In the genomic region with DNA sequence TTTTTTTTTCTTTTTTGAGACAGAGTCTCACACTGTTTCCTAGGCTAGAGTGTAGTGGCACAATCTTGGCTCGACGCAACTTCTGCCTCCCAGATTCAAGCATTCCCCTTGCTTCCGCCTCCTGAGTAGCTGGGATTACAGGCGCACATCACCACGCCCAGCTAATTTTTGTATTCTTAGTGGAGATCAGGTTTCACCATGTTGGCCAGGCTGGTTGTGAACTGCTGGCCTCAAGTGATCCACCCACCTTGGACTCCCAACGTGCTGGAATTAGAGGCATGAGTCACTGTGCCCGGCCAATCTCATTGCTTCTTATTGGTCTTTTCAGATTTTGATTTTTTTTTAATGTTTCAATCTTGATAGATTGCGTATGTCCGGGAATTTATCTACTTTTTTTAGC, we compare ENCODE assay signal across 17 cellular contexts.
"Had no signal": no experiment of that assay in that cellular context is flagged by ENCODE, and none has a peak within 500 bp of the region (broad histone marks: within the 10 kb centered on the region; RNA-seq: fewer than 3 reads in every experiment).

No MANE protein-coding gene starts in this region.

- H3K27ac ChIP-seq: dorsolateral prefrontal cortex, hepatocyte, pancreas had no signal

- H3K9me3 ChIP-seq: pancreas had no signal

- DNase-seq: dorsolateral prefrontal cortex; effector CD8-positive, alpha-beta T cell; foreskin melanocyte; head of caudate nucleus; left colon; left ventricle myocardium superior; mesenchymal stem cell; midbrain; naive B cell; occipital lobe; pancreas; right cardiac atrium; stimulated activated CD4-positive, alpha-beta T cell treated with anti-CD3 and anti-CD28 coated beads, Interleukin-2, amount 100 ng/mL, for 48 hours; stimulated activated naive CD4-positive, alpha-beta T cell treated with Interleukin-2 at 50 U/mL for 16 hours had no signal

- H3K4me3 ChIP-seq: dorsolateral prefrontal cortex, hepatocyte, lung, pancreas, smooth muscle cell had no signal

- H3K4me1 ChIP-seq: pancreas had no signal

- H3K36me3 ChIP-seq: pancreas had no signal
